25 cellular contexts compared by ENCODE assay signal in genomic region chr2:100399714-100400113, GRCh38. TPM values are rescaled to one million over a fixed set of nuclear protein-coding genes. Genes with fewer than 3 reads are reported as not detected.
DNase-seq lines count a peak whose midpoint lies in the region; ATAC-seq and TF ChIP-seq lines count a peak whose summit lies in the region.
"Had no signal": no experiment of that assay in that cellular context is flagged by ENCODE, and none has a peak within 500 bp of the region (broad histone marks: within the 10 kb centered on the region; RNA-seq: fewer than 3 reads in every experiment).

No MANE protein-coding gene starts in this region.

- peaks cover 80% of the 10 kb centered on the region for H3K36me3 ChIP-seq in BLaER1
- H3K36me3 ChIP-seq in BLaER1 treated with 17β-estradiol and CSF1 and Interleukin-3, amounts not matched to agents 10 nM and 100 nM: peaks cover 48 to 89% (median 66%) of the 10 kb centered on the region in 11 experiments
- H3K36me3 ChIP-seq: BE2C had no signal

- H3K36me3 Mint-ChIP-seq in memory B cell (peaks cover 14% of the 10 kb centered on the region), nephron progenitor cell (ENCODE audit: low read depth) (peaks cover 61% of the 10 kb centered on the region)
- peaks cover 60% of the 10 kb centered on the region for H3K36me3 Mint-ChIP-seq in stimulated activated memory B cell treated with anti-CD40 and anti-IgM and Interleukin-4, amounts not matched to agents 10 μg/mL and 1 μg/mL and 100 μg/mL, for 72 hours
- H3K36me3 Mint-ChIP-seq: CD4-positive, CD25-positive, alpha-beta regulatory T cell had no signal

- H3K4me3 Mint-ChIP-seq in memory B cell: no peak overlapping the region
- H3K4me3 Mint-ChIP-seq in nephron progenitor cell: no peak overlapping the region
- H3K4me3 Mint-ChIP-seq in stimulated activated memory B cell treated with anti-CD40 and anti-IgM and Interleukin-4, amounts not matched to agents 10 μg/mL and 1 μg/mL and 100 μg/mL, for 72 hours: no peak overlapping the region
- H3K4me3 Mint-ChIP-seq: CD14-positive monocyte; CD4-positive, alpha-beta memory T cell; CD4-positive, CD25-positive, alpha-beta regulatory T cell; CD8-positive, alpha-beta memory T cell had no signal

- H3K27me3 ChIP-seq in BLaER1: no peaks in the 10 kb centered on the region
- H3K27me3 ChIP-seq in BLaER1 treated with 17β-estradiol and CSF1 and Interleukin-3, amounts not matched to agents 10 nM and 100 nM: no peaks in the 10 kb centered on the region
- H3K27me3 ChIP-seq: BE2C had no signal

- no peak for TF ChIP-seq CTCF in nephron progenitor cell (IDR thresholded peaks at IDR 0.05)

- peak overlapping the region; percentile 53 for H3K4me2 ChIP-seq in BLaER1
- H3K4me2 ChIP-seq in BLaER1 treated with 17β-estradiol and CSF1 and Interleukin-3, amounts not matched to agents 10 nM and 100 nM: peak overlapping the region in 7 of 11 experiments; percentile 21 to 51 (median 36); a peak in 11 of 22 replicates

- H3K4me1 Mint-ChIP-seq in memory B cell (peaks cover 10% of the 10 kb centered on the region), nephron progenitor cell (peaks cover 28% of the 10 kb centered on the region)
- H3K4me1 Mint-ChIP-seq in stimulated activated memory B cell treated with anti-CD40 and anti-IgM and Interleukin-4, amounts not matched to agents 10 μg/mL and 1 μg/mL and 100 μg/mL, for 72 hours: peaks cover 30% of the 10 kb centered on the region
- H3K4me1 Mint-ChIP-seq: CD14-positive monocyte; CD4-positive, alpha-beta memory T cell; CD4-positive, CD25-positive, alpha-beta regulatory T cell; CD8-positive, alpha-beta memory T cell had no signal

- H3K9me3 Mint-ChIP-seq in memory B cell (no peaks in the 10 kb centered on the region), nephron progenitor cell (no peaks in the 10 kb centered on the region)
- H3K9me3 Mint-ChIP-seq in stimulated activated memory B cell treated with anti-CD40 and anti-IgM and Interleukin-4, amounts not matched to agents 10 μg/mL and 1 μg/mL and 100 μg/mL, for 72 hours: no peaks in the 10 kb centered on the region
- H3K9me3 Mint-ChIP-seq: CD14-positive monocyte; CD4-positive, alpha-beta memory T cell; CD4-positive, CD25-positive, alpha-beta regulatory T cell; CD8-positive, alpha-beta memory T cell had no signal

- no peak overlapping the region for H3K4me3 ChIP-seq in BLaER1
- H3K4me3 ChIP-seq in BLaER1 treated with 17β-estradiol and CSF1 and Interleukin-3, amounts not matched to agents 10 nM and 100 nM: no peak overlapping the region
- H3K4me3 ChIP-seq: GM12878 had no signal

- ATAC-seq in memory B cell (ENCODE audit: low read depth): no peak
- ATAC-seq in stimulated activated memory B cell treated with anti-CD40 and anti-IgM and Interleukin-4, amounts not matched to agents 10 μg/mL and 1 μg/mL and 100 μg/mL, for 72 hours: no peak
- no peak for ATAC-seq in Right ventricle myocardium inferior
- ATAC-seq: GM12878 had no signal

- DNase-seq in memory B cell (ENCODE audit: low spot score in 2 of 2): no peak
- no peak for DNase-seq in nephron progenitor cell
- DNase-seq in NOMO-1 treated with DMSO at 0.1 percent for 48 hours (lab: John Stamatoyannopoulos, UW; ENCODE audit: unreplicated experiment): no peak
- DNase-seq in activated naive CD4-positive, alpha-beta T cell treated with Interleukin-2 at 50 U/mL for 16 hours: no peak
- no peak for DNase-seq in Right ventricle myocardium inferior (ENCODE audit: missing footprints)
- DNase-seq: 8988T; ACHN; BE2C; C1 segment of cervical spinal cord; CD4-positive, alpha-beta memory T cell; CD4-positive, CD25-positive, alpha-beta regulatory T cell; CD8-positive, alpha-beta memory T cell; COR-L47; DMS 273 treated with DMSO at 0.1 percent for 48 hours; DMS153; DMS53; DMS79; DND-41; EL; GDM1 had no signal

- peak overlapping the region; percentile 38; the same call in 1 of the 2 replicates for H3K27ac ChIP-seq in BLaER1
- peak overlapping the region in 1 of 11 experiments; percentile 8; a peak in 1 of 22 replicates for H3K27ac ChIP-seq in BLaER1 treated with 17β-estradiol and CSF1 and Interleukin-3, amounts not matched to agents 10 nM and 100 nM

- H4K20me1 ChIP-seq in BLaER1: no peaks in the 10 kb centered on the region
- H4K20me1 ChIP-seq in BLaER1 treated with 17β-estradiol and CSF1 and Interleukin-3, amounts not matched to agents 10 nM and 100 nM: peaks cover 0 to 11% (median 0%) of the 10 kb centered on the region in 11 experiments; a peak in 1 of 22 replicates

- H3K27me3 Mint-ChIP-seq in memory B cell (no peaks in the 10 kb centered on the region), nephron progenitor cell (ENCODE audit: low read depth, poor library complexity) (no peaks in the 10 kb centered on the region)
- no peaks in the 10 kb centered on the region for H3K27me3 Mint-ChIP-seq in stimulated activated memory B cell treated with anti-CD40 and anti-IgM and Interleukin-4, amounts not matched to agents 10 μg/mL and 1 μg/mL and 100 μg/mL, for 72 hours
- H3K27me3 Mint-ChIP-seq: CD4-positive, CD25-positive, alpha-beta regulatory T cell; CD8-positive, alpha-beta memory T cell had no signal

- no peak overlapping the region for H3K9ac ChIP-seq in BLaER1
- H3K9ac ChIP-seq in BLaER1 treated with 17β-estradiol and CSF1 and Interleukin-3, amounts not matched to agents 10 nM and 100 nM: no peak overlapping the region

- no peaks in the 10 kb centered on the region for H3K9me3 ChIP-seq in BLaER1
- H3K9me3 ChIP-seq in BLaER1 treated with 17β-estradiol and CSF1 and Interleukin-3, amounts not matched to agents 10 nM and 100 nM (replicated peaks in 1 of 11): no peaks in the 10 kb centered on the region
- H3K9me3 ChIP-seq: BE2C had no signal

- H3K27ac Mint-ChIP-seq in memory B cell: peak overlapping the region; percentile 45
- peak overlapping the region; percentile 64 for H3K27ac Mint-ChIP-seq in nephron progenitor cell
- H3K27ac Mint-ChIP-seq in stimulated activated memory B cell treated with anti-CD40 and anti-IgM and Interleukin-4, amounts not matched to agents 10 μg/mL and 1 μg/mL and 100 μg/mL, for 72 hours: no peak overlapping the region
- H3K27ac Mint-ChIP-seq: CD14-positive monocyte; CD4-positive, alpha-beta memory T cell; CD4-positive, CD25-positive, alpha-beta regulatory T cell had no signal

- intact Hi-C loops in Right ventricle myocardium inferior (cut with DNase I): no loop called here

- H3K4me1 ChIP-seq in BLaER1: peaks cover 13% of the 10 kb centered on the region
- H3K4me1 ChIP-seq in BLaER1 treated with 17β-estradiol and CSF1 and Interleukin-3, amounts not matched to agents 10 nM and 100 nM: peaks cover 0 to 12% (median 9%) of the 10 kb centered on the region in 10 experiments; a peak in 13 of 20 replicates
- H3K4me1 ChIP-seq: BE2C had no signal

RNA-seq across cellular contexts. Expression of gene CHST10, which starts 17.8 kb away (rescaled TPM):
- total RNA-seq in Right ventricle myocardium inferior: 10.5 TPM
